8 cellular contexts compared by ENCODE assay signal in the genomic region with DNA sequence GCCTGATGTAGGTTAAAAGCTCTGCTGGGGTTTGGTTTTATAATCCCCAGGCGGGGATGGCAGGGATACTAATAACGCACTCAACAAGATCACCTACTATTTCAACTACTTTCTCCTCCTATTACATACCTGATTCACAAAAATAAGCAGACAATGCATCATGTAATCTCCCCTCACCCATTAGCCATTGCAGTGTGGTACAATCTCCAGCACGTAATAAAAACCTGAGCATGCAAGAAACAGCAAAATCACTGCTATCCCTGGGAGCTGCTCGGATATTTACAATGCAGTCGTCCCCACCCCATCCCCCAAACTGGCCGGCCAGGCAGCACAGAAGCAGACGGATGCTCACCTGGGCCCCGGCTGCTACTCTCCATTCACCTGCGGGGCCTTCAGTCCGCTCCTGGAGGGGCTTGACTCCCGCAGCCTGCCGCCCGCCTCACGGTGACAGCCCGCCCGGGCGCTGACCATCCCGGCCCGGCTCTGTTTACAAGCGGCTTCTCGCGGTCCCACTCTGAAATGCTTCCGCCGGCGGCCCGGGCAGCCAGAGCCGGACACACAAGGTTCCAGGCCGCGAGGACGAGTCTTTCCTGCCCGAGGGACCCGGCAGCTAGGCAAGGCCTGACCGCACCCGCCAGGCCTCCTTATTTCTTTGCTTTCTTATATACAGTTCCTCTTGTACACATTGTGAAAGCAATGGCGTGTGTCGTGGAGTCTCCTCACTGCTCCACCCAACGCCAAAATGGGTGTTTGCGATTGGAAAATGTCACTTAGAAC. TPM values are rescaled to one million over a fixed set of nuclear protein-coding genes. Genes with fewer than 3 reads are reported as not detected.
DNase-seq lines count a peak whose midpoint lies in the region; ATAC-seq and TF ChIP-seq lines count a peak whose summit lies in the region.

PLEKHM3 (minus strand) TSS at position 491 of the 777 bp plus-strand sequence. CDS start 23,888 bp downstream, outside the sequence.

- peak within 1 kb of the TSS; percentile 96 for H2AFZ ChIP-seq in ACC112 (ENCODE audit: low read length, unreplicated experiment)

- peaks cover 10% of the 10 kb centered on the region for H3K4me1 ChIP-seq in ACC112 (ENCODE audit: control insufficient read depth, insufficient read depth, low read length, unreplicated experiment)

- no peak for TF ChIP-seq CTCF in kidney epithelial cell (IDR thresholded peaks at IDR 0.05; ENCODE audit: insufficient read depth, low read length, poor library complexity, severe bottlenecking)

- peaks cover 9% of the 10 kb centered on the region for H3K79me2 ChIP-seq in ACC112 (ENCODE audit: control insufficient read depth, insufficient read depth, low read length, unreplicated experiment)

- ATAC-seq in GM18519 (IDR thresholded peaks at IDR 0.05; ENCODE audit: low FRiP score, unreplicated experiment): peak; percentile 78
- ATAC-seq in HG03045 (IDR thresholded peaks at IDR 0.05; ENCODE audit: unreplicated experiment): peak; percentile 97
- peak; percentile 86 to 91 for ATAC-seq in activated CD4-positive, CD25-positive, alpha-beta regulatory T cell treated with anti-CD3 and anti-CD28 coated beads, Interleukin-2, amount 50 U/mL, for 24 hours

- peak within 1 kb of the TSS; percentile 37; the same call in 1 of the 2 replicates for H3K27ac ChIP-seq in ACC112 (ENCODE audit: low read depth, low read length)

- H3K4me3 ChIP-seq in ACC112 (ENCODE audit: low read depth, low read length) (peak within 1 kb of the TSS; percentile 94), kidney epithelial cell (ENCODE audit: low read depth, low read length) (peak within 1 kb of the TSS; percentile 58)

- H3K36me3 ChIP-seq in ACC112 (ENCODE audit: insufficient read depth, low read length): no peaks in the 10 kb centered on the region
- H3K36me3 ChIP-seq in kidney epithelial cell (ENCODE audit: control insufficient read depth, insufficient read depth, low read length): no peaks in the 10 kb centered on the region

- H3K27me3 ChIP-seq in ACC112 (ENCODE audit: insufficient read depth, low read length): no peaks in the 10 kb centered on the region
- no peaks in the 10 kb centered on the region for H3K27me3 ChIP-seq in kidney epithelial cell (ENCODE audit: control insufficient read depth, insufficient read depth, low read length)

- DNase-seq in NCI-H2196 treated with DMSO at 0.1 percent for 48 hours (lab: John Stamatoyannopoulos, UW; ENCODE audit: unreplicated experiment) (peak; percentile 44), cerebellar cortex (ENCODE audit: low spot score) (peak; percentile 86), kidney epithelial cell (ENCODE audit: low read depth) (no peak)
- peak; percentile 66 to 68 for DNase-seq in stimulated activated CD4-positive, alpha-beta T cell treated with anti-CD3 and anti-CD28 coated beads, Interleukin-15, amount 100 ng/mL, for 48 hours (ENCODE audit: low read depth in 2 of 2)

RNA-seq across cellular contexts. Expression of gene PLEKHM3, which starts in this region (rescaled TPM):
- 6.3 and 11.2 TPM in 2 replicates for total RNA-seq in kidney epithelial cell
